ENCODE assay signal across 1 cellular context in genomic region chr12:52032797-52033505, GRCh38.
TF ChIP-seq lines count a peak whose summit lies in the region.

No MANE protein-coding gene starts in this region.

TF ChIP-seq in K562, 482 proteins besides CTCF, POLR2A, EP300 and RAD21 (continues in another document):
- TF ChIP-seq TCF7 (IDR thresholded peaks at IDR 0.05; ENCODE audit: borderline replicate concordance) (no peak), KDM5B (IDR thresholded peaks at IDR 0.05; ENCODE audit: insufficient replicate concordance, low read depth, low read length) (no peak), ETV1 (tag; conservative IDR thresholded peaks at IDR 0.05; ENCODE audit: low read depth) (peak; percentile 86), CREB1 (IDR thresholded peaks at IDR 0.05) (peak; percentile 79), CREB1 (CRISPR knock-in tag; IDR thresholded peaks at IDR 0.05) (peak; percentile 79; the same call in 1 of the 2 replicates), PHF21A (IDR thresholded peaks at IDR 0.05; ENCODE audit: borderline replicate concordance, low read depth) (no peak), CREB3 (tag; conservative IDR thresholded peaks at IDR 0.05; ENCODE audit: low read depth) (0 out of 2 replicates have a peak, but pooled peaks have one; percentile 34), RCOR1 (IDR thresholded peaks at IDR 0.05; ENCODE audit: borderline replicate concordance in 1 of 2, low read depth in 2 of 2, low read length in 2 of 2) (peak in 1 of 2 experiments; percentile 29; a peak in 1 of 4 replicates), ZNF175 (CRISPR knock-in tag; IDR thresholded peaks at IDR 0.05; ENCODE audit: low read depth) (0 out of 2 replicates have a peak, but pooled peaks have one; percentile 70), ZNF354B (CRISPR knock-in tag; IDR thresholded peaks at IDR 0.05) (no peak), E2F6 (IDR thresholded peaks at IDR 0.05; ENCODE audit: borderline replicate concordance in 1 of 2, extremely low read depth in 1 of 2, insufficient read depth in 1 of 2, insufficient read length in 1 of 2, low read depth in 1 of 2, low read length in 1 of 2, poor library complexity in 1 of 2, severe bottlenecking in 1 of 2) (peak in 1 of 2 experiments; percentile 26), ELF1 (tag; IDR thresholded peaks at IDR 0.05) (0 out of 2 replicates have a peak, but pooled peaks have one; percentile 33), RBM25 (IDR thresholded peaks at IDR 0.05; ENCODE audit: low read depth, low read length, severe bottlenecking) (peak; percentile 9), ZNF316 (IDR thresholded peaks at IDR 0.05) (peak; percentile 59), ZBTB40 (IDR thresholded peaks at IDR 0.05) (peak; percentile 77), ZBTB40 (CRISPR knock-in tag; IDR thresholded peaks at IDR 0.05) (no peak), TCF3 (CRISPR knock-in tag; IDR thresholded peaks at IDR 0.05) (no peak), ZNF143 (CRISPR knock-in tag; IDR thresholded peaks at IDR 0.05) (no peak), DNMT1 (IDR thresholded peaks at IDR 0.05) (no peak), ARID4B (CRISPR knock-in tag; IDR thresholded peaks at IDR 0.05) (0 out of 2 replicates have a peak, but pooled peaks have one; percentile 34), ZBTB17 (CRISPR knock-in tag; IDR thresholded peaks at IDR 0.05) (no peak), TBL1XR1 (IDR thresholded peaks at IDR 0.05; ENCODE audit: low read length in 2 of 2) (peak in 1 of 2 experiments; percentile 9; a peak in 1 of 4 replicates), FOXO4 (CRISPR knock-in tag; IDR thresholded peaks at IDR 0.05) (no peak), CREM (IDR thresholded peaks at IDR 0.05; ENCODE audit: low read depth) (peak; percentile 93), EGR1 (conservative IDR thresholded peaks at IDR 0.05) (peak; percentile 75), CXXC5 (CRISPR knock-in tag; IDR thresholded peaks at IDR 0.05) (peak; percentile 88), SMARCA4 (IDR thresholded peaks at IDR 0.05) (peak; percentile 38; the same call in 1 of the 2 replicates), GMEB1 (CRISPR knock-in tag; IDR thresholded peaks at IDR 0.05) (no peak)
- TF ChIP-seq, protein P1, sequence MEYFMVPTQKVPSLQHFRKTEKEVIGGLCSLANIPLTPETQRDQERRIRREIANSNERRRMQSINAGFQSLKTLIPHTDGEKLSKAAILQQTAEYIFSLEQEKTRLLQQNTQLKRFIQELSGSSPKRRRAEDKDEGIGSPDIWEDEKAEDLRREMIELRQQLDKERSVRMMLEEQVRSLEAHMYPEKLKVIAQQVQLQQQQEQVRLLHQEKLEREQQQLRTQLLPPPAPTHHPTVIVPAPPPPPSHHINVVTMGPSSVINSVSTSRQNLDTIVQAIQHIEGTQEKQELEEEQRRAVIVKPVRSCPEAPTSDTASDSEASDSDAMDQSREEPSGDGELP (CRISPR knock-in tag; IDR thresholded peaks at IDR 0.05; ENCODE audit: borderline replicate concordance) = peak; percentile 90
- TF ChIP-seq, protein P2, sequence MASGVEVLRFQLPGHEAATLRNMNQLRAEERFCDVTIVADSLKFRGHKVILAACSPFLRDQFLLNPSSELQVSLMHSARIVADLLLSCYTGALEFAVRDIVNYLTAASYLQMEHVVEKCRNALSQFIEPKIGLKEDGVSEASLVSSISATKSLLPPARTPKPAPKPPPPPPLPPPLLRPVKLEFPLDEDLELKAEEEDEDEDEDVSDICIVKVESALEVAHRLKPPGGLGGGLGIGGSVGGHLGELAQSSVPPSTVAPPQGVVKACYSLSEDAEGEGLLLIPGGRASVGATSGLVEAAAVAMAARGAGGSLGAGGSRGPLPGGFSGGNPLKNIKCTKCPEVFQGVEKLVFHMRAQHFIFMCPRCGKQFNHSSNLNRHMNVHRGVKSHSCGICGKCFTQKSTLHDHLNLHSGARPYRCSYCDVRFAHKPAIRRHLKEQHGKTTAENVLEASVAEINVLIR (CRISPR knock-in tag; IDR thresholded peaks at IDR 0.05) = peak; percentile 42
- TF ChIP-seq, protein P3, sequence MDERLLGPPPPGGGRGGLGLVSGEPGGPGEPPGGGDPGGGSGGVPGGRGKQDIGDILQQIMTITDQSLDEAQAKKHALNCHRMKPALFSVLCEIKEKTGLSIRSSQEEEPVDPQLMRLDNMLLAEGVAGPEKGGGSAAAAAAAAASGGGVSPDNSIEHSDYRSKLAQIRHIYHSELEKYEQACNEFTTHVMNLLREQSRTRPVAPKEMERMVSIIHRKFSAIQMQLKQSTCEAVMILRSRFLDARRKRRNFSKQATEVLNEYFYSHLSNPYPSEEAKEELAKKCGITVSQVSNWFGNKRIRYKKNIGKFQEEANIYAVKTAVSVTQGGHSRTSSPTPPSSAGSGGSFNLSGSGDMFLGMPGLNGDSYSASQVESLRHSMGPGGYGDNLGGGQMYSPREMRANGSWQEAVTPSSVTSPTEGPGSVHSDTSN (CRISPR knock-in tag; IDR thresholded peaks at IDR 0.05; ENCODE audit: low read depth) = no peak
- TF ChIP-seq, protein P3 (tag; conservative IDR thresholded peaks at IDR 0.05; ENCODE audit: low read depth) = 0 out of 2 replicates have a peak, but pooled peaks have one; percentile 13
